In the genomic region with DNA sequence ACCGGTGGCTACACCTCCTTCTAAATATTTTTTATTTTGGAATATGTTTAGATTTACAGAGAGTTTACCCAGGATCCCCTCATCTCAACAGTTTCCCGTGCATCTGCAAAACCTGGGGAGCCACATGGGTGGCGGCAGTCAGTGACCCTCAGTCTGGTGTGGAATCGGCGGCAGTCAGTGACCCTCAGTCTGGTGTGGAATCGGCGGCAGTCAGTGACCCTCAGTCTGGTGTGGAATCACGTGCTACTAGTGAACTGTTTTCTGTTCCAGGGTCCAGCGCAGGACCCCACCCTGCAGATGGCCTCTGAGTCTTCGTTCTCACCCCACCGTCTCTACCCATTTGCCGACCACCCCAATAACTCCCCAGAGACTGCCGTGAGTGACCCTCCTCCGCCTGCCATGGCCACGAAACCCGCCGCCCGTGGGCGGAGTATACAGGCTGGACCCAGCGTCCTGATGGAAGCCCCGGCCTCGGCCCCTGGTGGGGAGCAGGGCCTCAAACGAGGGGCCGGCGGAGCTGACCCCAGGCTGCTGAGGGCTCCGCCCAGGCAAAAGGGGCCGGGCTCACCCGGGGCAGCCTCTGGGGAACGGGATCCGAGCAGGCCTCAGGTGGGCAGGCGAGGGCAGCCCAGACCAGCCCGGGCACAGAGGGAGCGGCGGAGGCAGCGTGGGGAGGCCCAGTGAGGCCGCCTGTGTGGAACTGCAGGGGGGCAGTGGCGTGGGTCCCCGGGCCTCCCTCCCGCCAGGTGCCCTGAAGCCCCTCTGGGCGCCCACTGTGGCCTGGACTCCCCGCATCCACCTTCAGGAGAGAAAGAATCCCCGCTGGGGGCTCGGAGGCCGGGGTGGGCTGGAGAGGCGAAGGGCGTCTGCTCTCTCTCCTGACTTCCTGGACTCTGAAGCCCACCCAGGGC, we compare ENCODE assay signal across 13 cellular contexts. TPM values are rescaled to one million over a fixed set of nuclear protein-coding genes. Genes with fewer than 3 reads are reported as not detected.
DNase-seq lines count a peak whose midpoint lies in the region; ATAC-seq and TF ChIP-seq lines count a peak whose summit lies in the region.
"Had no signal": no experiment of that assay in that cellular context is flagged by ENCODE, and none has a peak within 500 bp of the region (broad histone marks: within the 10 kb centered on the region; RNA-seq: fewer than 3 reads in every experiment).

No MANE protein-coding gene starts in this region.

- peak overlapping the region; percentile 13 for H3K4me3 Mint-ChIP-seq in activated naive CD8-positive, alpha-beta T cell
- H3K4me3 Mint-ChIP-seq in activated naive CD8-positive, alpha-beta T cell treated with anti-CD3 and anti-CD28 coated beads for 36 hours, result no peak overlapping the region

- no peak for DNase-seq in activated naive CD8-positive, alpha-beta T cell treated with anti-CD3 and anti-CD28 coated beads for 36 hours
- DNase-seq in Peyer's patch (peak in 2 of 3 donors; percentile 37 to 44), right lobe of liver (peak in 2 of 3 donors; percentile 21 to 58), ureter (ENCODE audit: low spot score) (peak; percentile 56), AG20443 (ENCODE audit: low spot score) (no peak), NCI-H1436 treated with DMSO at 0.1 percent for 48 hours (lab: John Stamatoyannopoulos, UW) (no peak), glomerular visceral epithelial cell (ENCODE audit: extremely low spot score) (no peak)
- DNase-seq: caudate nucleus, DMS79 treated with DMSO at 0.1 percent for 48 hours, NCI-H1105 treated with DMSO at 0.1 percent for 48 hours had no signal

- ATAC-seq in right lobe of liver, result no peak

- H3K27ac Mint-ChIP-seq in activated naive CD8-positive, alpha-beta T cell, result no peak overlapping the region
- H3K27ac Mint-ChIP-seq in activated naive CD8-positive, alpha-beta T cell treated with anti-CD3 and anti-CD28 coated beads for 36 hours, result no peak overlapping the region

- peaks cover 4 to 27% of the 10 kb centered on the region in 2 donors for H3K27me3 ChIP-seq in Peyer's patch
- peaks cover 0 to 22% of the 10 kb centered on the region in 2 donors for H3K27me3 ChIP-seq in right lobe of liver

- H3K9me3 Mint-ChIP-seq in activated naive CD8-positive, alpha-beta T cell (ENCODE audit: low read depth), result no peaks in the 10 kb centered on the region
- no peaks in the 10 kb centered on the region for H3K9me3 Mint-ChIP-seq in activated naive CD8-positive, alpha-beta T cell treated with anti-CD3 and anti-CD28 coated beads for 36 hours

- peaks cover 2% of the 10 kb centered on the region for H3K27me3 Mint-ChIP-seq in activated naive CD8-positive, alpha-beta T cell
- peaks cover 20% of the 10 kb centered on the region for H3K27me3 Mint-ChIP-seq in activated naive CD8-positive, alpha-beta T cell treated with anti-CD3 and anti-CD28 coated beads for 36 hours

- intact Hi-C loops in right lobe of liver (cut with DNase I), result no loop called here

- TF ChIP-seq CTCF in Peyer's patch (IDR thresholded peaks at IDR 0.05) (no peak), right lobe of liver (IDR thresholded peaks at IDR 0.05) (no peak)

- no peaks in the 10 kb centered on the region for H3K36me3 ChIP-seq in Peyer's patch
- no peaks in the 10 kb centered on the region for H3K36me3 ChIP-seq in right lobe of liver
- H3K36me3 ChIP-seq: neutrophil had no signal

- H3K4me1 ChIP-seq in Peyer's patch (peaks cover 0 to 31% (median 18%) of the 10 kb centered on the region in 4 donors), right lobe of liver (peaks cover 0 to 2% (median 0%) of the 10 kb centered on the region in 4 donors)

- no CpG with 5 or more reads among the region's 46 CpGs for WGBS in right lobe of liver (ENCODE audit: insufficient coverage, low coverage, low lambda C conversion rate, missing lambda C conversion rate)

- H3K27ac ChIP-seq in Peyer's patch (peak overlapping the region in 1 of 4 donors; percentile 44), right lobe of liver (no peak overlapping the region)
- H3K27ac ChIP-seq: neutrophil had no signal

- peaks cover 15% of the 10 kb centered on the region for H3K4me1 Mint-ChIP-seq in activated naive CD8-positive, alpha-beta T cell (ENCODE audit: low read depth)
- H3K4me1 Mint-ChIP-seq in activated naive CD8-positive, alpha-beta T cell treated with anti-CD3 and anti-CD28 coated beads for 36 hours, result peaks cover 14% of the 10 kb centered on the region

- TF ChIP-seq POLR2A in Peyer's patch (IDR thresholded peaks at IDR 0.05), result no peak
- no peak for TF ChIP-seq POLR2A in right lobe of liver (IDR thresholded peaks at IDR 0.05)

- H3K4me3 ChIP-seq in Peyer's patch (peak overlapping the region in 1 of 4 donors; percentile 40), right lobe of liver (no peak overlapping the region)

- no peaks in the 10 kb centered on the region for H3K36me3 Mint-ChIP-seq in activated naive CD8-positive, alpha-beta T cell
- H3K36me3 Mint-ChIP-seq in activated naive CD8-positive, alpha-beta T cell treated with anti-CD3 and anti-CD28 coated beads for 36 hours, result no peaks in the 10 kb centered on the region

- H3K9me3 ChIP-seq in Peyer's patch, result no peaks in the 10 kb centered on the region
- H3K9me3 ChIP-seq in right lobe of liver, result no peaks in the 10 kb centered on the region
- H3K9me3 ChIP-seq: neutrophil had no signal

RNA-seq across cellular contexts. Expression of a gene that starts 2.5 kb away (rescaled TPM):
- total RNA-seq in activated naive CD8-positive, alpha-beta T cell treated with anti-CD3 and anti-CD28 coated beads for 36 hours, result not detected
- total RNA-seq in Peyer's patch (1 to 10 TPM in 3 of 4 donors, not detected in 1; 1.1 to 2.3 (median 1.2) TPM), right lobe of liver (not detected), ureter (not detected)
- total RNA-seq: lower leg skin had no signal

RNA-seq across cellular contexts. Expression of a gene that starts 48.1 kb away (rescaled TPM):
- not detected for total RNA-seq in activated naive CD8-positive, alpha-beta T cell treated with anti-CD3 and anti-CD28 coated beads for 36 hours
- not detected for total RNA-seq in Peyer's patch
- total RNA-seq in right lobe of liver, result not detected
- not detected for total RNA-seq in ureter
- total RNA-seq: lower leg skin had no signal

RNA-seq across cellular contexts. Expression of a gene that starts 49.4 kb away (rescaled TPM):
- 100 to 1,000 TPM; 134 to 137 TPM for total RNA-seq in activated naive CD8-positive, alpha-beta T cell treated with anti-CD3 and anti-CD28 coated beads for 36 hours
- 100 to 1,000 TPM in 2 of 4 donors, 10 to 100 TPM in 2; 66.2 to 142 (median 105) TPM for total RNA-seq in Peyer's patch
- total RNA-seq in right lobe of liver, result 10 to 100 TPM; 26.7 to 64.4 (median 32.8) TPM
- 75.0 TPM for total RNA-seq in ureter

Comparison
In these comparisons a context has a peak if more than half of its experiments do, and no peak if none do; other contexts are left out.
1. DNase-seq: peak in Peyer's patch (2 of 3), right lobe of liver (2 of 3) and ureter (single experiment); none in activated naive CD8-positive, alpha-beta T cell treated with anti-CD3 and anti-CD28 coated beads for 36 hours (single experiment), AG20443 (single experiment), NCI-H1436 treated with DMSO at 0.1 percent for 48 hours (single experiment) and glomerular visceral epithelial cell (single experiment).